In genomic region chr7:75575488-75576112, GRCh38 we compare ENCODE assay signal across 2 cellular contexts.
TF ChIP-seq lines count a peak whose summit lies in the region.

No MANE protein-coding gene starts in this region.

TF ChIP-seq in GM23338, 12 proteins besides CTCF, POLR2A, EP300 and RAD21 (continued from another document):
- TF ChIP-seq REST (IDR thresholded peaks at IDR 0.05; ENCODE audit: unreplicated experiment) (no peak), STAT1 (IDR thresholded peaks at IDR 0.05; ENCODE audit: unreplicated experiment) (no peak), NANOG (IDR thresholded peaks at IDR 0.05; ENCODE audit: borderline replicate concordance) (no peak), ZNF331 (CRISPR knock-in tag; IDR thresholded peaks at IDR 0.05; ENCODE audit: low read depth) (no peak)

TF ChIP-seq in SK-N-SH treated with all-trans-retinoic acid at 6 μM for 48 hours, 23 proteins besides CTCF, POLR2A, EP300 and RAD21 (continued from another document):
- TF ChIP-seq TSHZ2 (CRISPR knock-in tag; IDR thresholded peaks at IDR 0.05) (peak; percentile 72; the same call in 1 of the 2 replicates), ZFP3 (CRISPR knock-in tag; IDR thresholded peaks at IDR 0.05) (0 out of 2 replicates have a peak, but pooled peaks have one; percentile 40), CSDC2 (CRISPR knock-in tag; IDR thresholded peaks at IDR 0.05) (no peak)
